In the genomic region with DNA sequence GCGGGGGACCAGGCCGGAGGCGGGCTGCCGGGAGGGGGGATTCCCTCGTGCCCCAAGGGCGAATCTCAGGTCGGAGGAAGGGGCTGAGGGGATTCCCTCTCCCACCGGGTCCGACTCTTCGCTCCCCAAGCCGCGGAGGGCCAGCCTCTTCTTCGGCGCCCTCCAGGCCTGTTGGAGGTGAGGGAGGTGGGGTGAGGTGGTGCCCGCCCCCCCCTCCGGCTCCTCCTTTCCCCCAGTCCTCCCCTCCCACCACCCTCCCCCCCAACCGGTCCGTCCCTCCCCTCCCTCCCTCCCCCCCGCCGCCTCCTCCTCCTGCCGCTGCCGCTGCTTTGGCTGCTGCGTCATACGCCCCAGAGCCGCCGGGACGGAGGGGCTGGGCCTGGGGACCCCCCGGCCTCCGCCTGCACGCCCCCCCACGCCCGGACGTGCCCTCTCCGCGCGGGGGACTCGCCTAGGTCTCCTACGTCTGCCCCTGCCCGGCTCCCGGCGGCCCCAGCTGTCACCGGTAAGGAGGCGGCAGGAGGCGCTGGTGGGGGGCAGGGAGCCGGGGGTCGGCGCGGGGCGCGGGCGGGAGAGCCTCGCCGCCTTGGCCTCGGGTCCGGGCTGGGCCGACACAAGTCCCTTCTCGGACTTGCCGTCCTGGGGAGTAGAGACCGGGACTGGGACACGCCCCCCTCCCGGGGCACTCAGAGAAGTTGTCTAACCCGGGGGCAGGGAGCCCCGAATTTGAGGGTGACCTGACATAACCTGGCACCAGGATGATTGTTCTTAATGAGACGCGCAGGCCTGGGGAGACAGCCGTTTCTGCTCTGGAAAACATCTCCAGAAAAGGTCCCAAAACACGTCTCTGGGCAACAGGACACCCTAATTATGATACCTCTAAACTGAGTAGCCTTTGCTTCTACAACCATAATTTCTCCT, we compare ENCODE assay signal across 8 cellular contexts. TPM values are rescaled to one million over a fixed set of nuclear protein-coding genes. Genes with fewer than 3 reads are reported as not detected.
A peak's percentile ranks its signal among the peaks of the same experiment; 100 is the strongest.
DNase-seq lines count a peak whose midpoint lies in the region; ATAC-seq and TF ChIP-seq lines count a peak whose summit lies in the region.

Gene PHF1, plus strand, starts transcription at position 304 of the 921 bp plus-strand sequence. CDS start 1,250 bp downstream, outside the sequence.

- peaks cover 6% of the 10 kb centered on the region for H3K79me2 ChIP-seq in trophoblast cell (ENCODE audit: control insufficient read depth, insufficient read depth, low read length, poor library complexity)

- H3K4me3 Mint-ChIP-seq in activated naive CD8-positive, alpha-beta T cell treated with anti-CD3 and anti-CD28 coated beads, Interleukin-2, amount 10 ng/mL, durations not matched to agents 7 days and 5 days = peak within 1 kb of the TSS; percentile 93

- H3K4me2 ChIP-seq in trophoblast cell (ENCODE audit: low read length) = peak within 1 kb of the TSS; percentile 95

- H3K14ac ChIP-seq in trophoblast cell (ENCODE audit: low read length) = peak within 1 kb of the TSS; percentile 96

- H2BK120ac ChIP-seq in trophoblast cell (ENCODE audit: insufficient read depth, low read length, poor library complexity) = peak within 1 kb of the TSS; percentile 88

- intact Hi-C loops in Right ventricle myocardium superior (cut with DNase I) = loop anchor here (10.0 kb wide), 1 partner anchor 116 kb away; the partner anchor contains the start of gene RGL2

- H3K36me3 ChIP-seq in BE2C (peaks cover 51% of the 10 kb centered on the region), trophoblast cell (ENCODE audit: control insufficient read depth in 1 of 2, insufficient read depth in 2 of 2, low read length in 2 of 2) (peaks cover 50 to 51% of the 10 kb centered on the region in 2 experiments)

- H3K4me1 ChIP-seq in BE2C (peaks cover 3% of the 10 kb centered on the region; the same call in 1 of the 2 replicates), trophoblast cell (ENCODE audit: control insufficient read depth in 1 of 2, insufficient read depth in 2 of 2, low read length in 2 of 2) (peaks cover 5 to 9% of the 10 kb centered on the region in 2 experiments)

- POLR2A ChIA-PET in activated naive CD8-positive, alpha-beta T cell treated with anti-CD3 and anti-CD28 coated beads, Interleukin-2, amount 10 ng/mL, durations not matched to agents 7 days and 5 days (lab: Charles Lee) = interaction anchor here (0.7 to 2.5 kb wide), 18 partner anchors 8 to 439 kb away, joined by 3 to 14 read pairs (median 4); partner anchors contain the start of genes B3GALT4, CUTA, RGL2 and RPS18

- no CpG with 5 or more reads among the region's 67 CpGs for WGBS in trophoblast cell (ENCODE audit: extremely low coverage, insufficient coverage, insufficient read length)

- H3K4me3 ChIP-seq in BE2C (ENCODE audit: low read depth, low read length) (peak within 1 kb of the TSS; percentile 69), trophoblast cell (ENCODE audit: low read depth, low read length) (peak within 1 kb of the TSS; percentile 87)

- peak within 1 kb of the TSS; percentile 67 for H4K12ac ChIP-seq in trophoblast cell (ENCODE audit: low read depth, low read length)

- peak within 1 kb of the TSS; percentile 86 for H4K91ac ChIP-seq in trophoblast cell (ENCODE audit: low read depth, low read length)

- peaks cover 39% of the 10 kb centered on the region for H3K4me1 Mint-ChIP-seq in activated naive CD8-positive, alpha-beta T cell treated with anti-CD3 and anti-CD28 coated beads, Interleukin-2, amount 10 ng/mL, durations not matched to agents 7 days and 5 days

- H3K18ac ChIP-seq in trophoblast cell (ENCODE audit: low read length) = peak within 1 kb of the TSS; percentile 96

- peak within 1 kb of the TSS; percentile 99 for H3K27ac Mint-ChIP-seq in activated naive CD8-positive, alpha-beta T cell treated with anti-CD3 and anti-CD28 coated beads, Interleukin-2, amount 10 ng/mL, durations not matched to agents 7 days and 5 days

- H3K27me3 ChIP-seq in BE2C (no peaks in the 10 kb centered on the region), trophoblast cell (ENCODE audit: insufficient read depth, low read length) (no peaks in the 10 kb centered on the region)

- H3K4ac ChIP-seq in trophoblast cell (ENCODE audit: low read depth, low read length) = peak within 1 kb of the TSS; percentile 59

- peak within 1 kb of the TSS; percentile 30 for H2BK12ac ChIP-seq in trophoblast cell (ENCODE audit: low read length)

- no peak within 1 kb of the TSS for H2AK5ac ChIP-seq in trophoblast cell (ENCODE audit: low read length)

- H4K8ac ChIP-seq in trophoblast cell (ENCODE audit: low read depth, low read length) = peak within 1 kb of the TSS; percentile 72

- peak within 1 kb of the TSS; percentile 90 for H3K27ac ChIP-seq in trophoblast cell (ENCODE audit: low read depth, low read length)

- H3K9ac ChIP-seq in trophoblast cell (ENCODE audit: low read length) = peak within 1 kb of the TSS; percentile 86

- peak within 1 kb of the TSS; percentile 88 for H2BK5ac ChIP-seq in trophoblast cell (ENCODE audit: low read depth, low read length, poor library complexity)

- no peak within 1 kb of the TSS for H3K23ac ChIP-seq in trophoblast cell (ENCODE audit: low read length)

- ATAC-seq in GM18511 (IDR thresholded peaks at IDR 0.05; ENCODE audit: unreplicated experiment) (peak; percentile 42), HG02973 (IDR thresholded peaks at IDR 0.05; ENCODE audit: unreplicated experiment) (peak; percentile 28), Right ventricle myocardium superior (ENCODE audit: poor library complexity) (peak; percentile 79)
- ATAC-seq in activated naive CD8-positive, alpha-beta T cell treated with anti-CD3 and anti-CD28 coated beads, Interleukin-2, amount 10 ng/mL, durations not matched to agents 7 days and 5 days (ENCODE audit: low read depth) = peak; percentile 35

- H3K9me3 Mint-ChIP-seq in activated naive CD8-positive, alpha-beta T cell treated with anti-CD3 and anti-CD28 coated beads, Interleukin-2, amount 10 ng/mL, durations not matched to agents 7 days and 5 days = no peaks in the 10 kb centered on the region

- no peak for DNase-seq in BE2C
- DNase-seq in NCI-H82 treated with DMSO at 0.1 percent for 48 hours (lab: John Stamatoyannopoulos, UW; ENCODE audit: unreplicated experiment) = peak; percentile 77
- peak; percentile 80 for DNase-seq in activated naive CD8-positive, alpha-beta T cell treated with anti-CD3 and anti-CD28 coated beads, Interleukin-2, amount 10 ng/mL, durations not matched to agents 7 days and 5 days
- no peak for DNase-seq in Right ventricle myocardium superior
- DNase-seq in trophoblast cell = peak in 1 of 2 donors; percentile 58
- no peak for DNase-seq in NCI-H1694 (lab: John Stamatoyannopoulos, UW)

- H2AFZ ChIP-seq in trophoblast cell (ENCODE audit: insufficient read depth, low read length, poor library complexity) = peak within 1 kb of the TSS; percentile 70

- H3K9me3 ChIP-seq in BE2C (no peaks in the 10 kb centered on the region), trophoblast cell (ENCODE audit: insufficient read depth, low read depth, low read length) (no peaks in the 10 kb centered on the region)

- no peaks in the 10 kb centered on the region for H3K27me3 Mint-ChIP-seq in activated naive CD8-positive, alpha-beta T cell treated with anti-CD3 and anti-CD28 coated beads, Interleukin-2, amount 10 ng/mL, durations not matched to agents 7 days and 5 days

- peaks cover 10% of the 10 kb centered on the region for H3K79me1 ChIP-seq in trophoblast cell (ENCODE audit: low read length)

- peaks cover 12% of the 10 kb centered on the region for H3K36me3 Mint-ChIP-seq in activated naive CD8-positive, alpha-beta T cell treated with anti-CD3 and anti-CD28 coated beads, Interleukin-2, amount 10 ng/mL, durations not matched to agents 7 days and 5 days

- no peak for TF ChIP-seq CTCF in BE2C (IDR thresholded peaks at IDR 0.05; ENCODE audit: low read depth, low read length)

RNA-seq across cellular contexts. Expression of gene PHF1, which starts in this region (rescaled TPM):
- 61.3 TPM for polyA plus RNA-seq in BE2C (2012; ENCODE audit: insufficient read depth, insufficient read length, low read depth)
- 100 to 1,000 TPM in 1 of 2 experiments, 10 to 100 TPM in 1; 98.3 to 105 TPM for total RNA-seq in activated naive CD8-positive, alpha-beta T cell treated with anti-CD3 and anti-CD28 coated beads, Interleukin-2, amount 10 ng/mL, durations not matched to agents 7 days and 5 days
- 50.6 TPM for total RNA-seq in Right ventricle myocardium superior
- 42.6 and 42.7 TPM in 2 replicates for polyA plus RNA-seq in trophoblast cell (2013)

Comparison
In these comparisons a context has a peak if more than half of its experiments do, and no peak if none do; other contexts are left out.
1. DNase-seq: peak in NCI-H82 treated with DMSO at 0.1 percent for 48 hours (single experiment) and activated naive CD8-positive, alpha-beta T cell treated with anti-CD3 and anti-CD28 coated beads, Interleukin-2, amount 10 ng/mL, durations not matched to agents 7 days and 5 days (single experiment); none in BE2C (single experiment), Right ventricle myocardium superior (single experiment) and NCI-H1694 (single experiment).
2. ATAC-seq: peak in every context shown above with its lines; median percentile 79 in Right ventricle myocardium superior; 42 in GM18511; 35 in activated naive CD8-positive, alpha-beta T cell treated with anti-CD3 and anti-CD28 coated beads, Interleukin-2, amount 10 ng/mL, durations not matched to agents 7 days and 5 days; 28 in HG02973.